ENCODE assay signal across 1 cellular context in genomic region chr2:216643986-216644662, GRCh38.
TF ChIP-seq lines count a peak whose summit lies in the region.

No MANE protein-coding gene starts in this region.

TF ChIP-seq in HepG2, 621 proteins besides CTCF, POLR2A, EP300 and RAD21:
- TF ChIP-seq ZNF687 (CRISPR knock-in tag; IDR thresholded peaks at IDR 0.05), result 0 out of 2 replicates have a peak, but pooled peaks have one; percentile 11
- no peak for TF ChIP-seq WIZ (CRISPR knock-in tag; IDR thresholded peaks at IDR 0.05)
TF ChIP-seq in HepG2: peak in this region for 1.
